Comparison of ENCODE assay signal across 23 cellular contexts in the genomic region with DNA sequence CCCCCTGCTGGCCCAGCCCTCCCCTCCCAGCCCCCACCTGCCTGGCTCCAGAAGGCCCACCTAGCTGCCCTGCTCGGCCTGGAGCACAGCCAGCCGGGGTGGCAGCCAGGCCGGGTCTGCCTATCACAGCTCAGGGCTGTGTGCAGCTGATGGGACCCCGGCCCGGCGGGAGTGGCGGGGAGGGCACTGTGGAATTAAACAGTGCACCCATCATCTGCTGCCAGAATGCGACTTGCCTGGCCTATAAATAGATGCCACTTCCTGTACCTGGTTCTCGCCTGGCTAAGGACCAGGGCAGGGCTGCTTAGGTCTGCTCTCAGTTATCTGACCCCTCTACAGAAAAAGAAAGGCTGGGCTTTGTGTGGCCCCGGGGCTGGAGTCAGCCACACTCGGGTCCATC.
A peak's percentile ranks its signal among the peaks of the same experiment; 100 is the strongest.
DNase-seq lines count a peak whose midpoint lies in the region; ATAC-seq and TF ChIP-seq lines count a peak whose summit lies in the region.
"Had no signal": no experiment of that assay in that cellular context is flagged by ENCODE, and none has a peak within 500 bp of the region (broad histone marks: within the 10 kb centered on the region; RNA-seq: fewer than 3 reads in every experiment).

No MANE protein-coding gene starts in this region.

- no peaks in the 10 kb centered on the region for H3K36me3 ChIP-seq in right atrium auricular region
- H3K36me3 ChIP-seq in osteoblast (ENCODE audit: insufficient read depth, low read length): no peaks in the 10 kb centered on the region
- no peaks in the 10 kb centered on the region for H3K36me3 ChIP-seq in lower lobe of right lung
- H3K36me3 ChIP-seq in breast epithelium: no peaks in the 10 kb centered on the region
- H3K36me3 ChIP-seq: HAP-1, MG63, SJSA1 had no signal

- H3K9me3 ChIP-seq in right atrium auricular region: no peaks in the 10 kb centered on the region
- H3K9me3 ChIP-seq in osteoblast (ENCODE audit: low read depth, low read length): no peaks in the 10 kb centered on the region
- no peaks in the 10 kb centered on the region for H3K9me3 ChIP-seq in lower lobe of right lung
- no peaks in the 10 kb centered on the region for H3K9me3 ChIP-seq in breast epithelium
- H3K9me3 ChIP-seq: Caco-2, HAP-1, MG63, SJSA1 had no signal

- peaks cover 0 to 14% of the 10 kb centered on the region in 2 donors for H3K4me1 ChIP-seq in right atrium auricular region
- H3K4me1 ChIP-seq in osteoblast (ENCODE audit: insufficient read depth, low read length): no peaks in the 10 kb centered on the region
- H3K4me1 ChIP-seq in lower lobe of right lung: peaks cover 7% of the 10 kb centered on the region
- no peaks in the 10 kb centered on the region for H3K4me1 ChIP-seq in breast epithelium
- H3K4me1 ChIP-seq: HAP-1, SJSA1 had no signal

- intact Hi-C loops in Right ventricle myocardium superior (cut with DNase I) (no loop called here), lower lobe of right lung (cut with DNase I) (no loop called here), breast epithelium (cut with DNase I; ENCODE audit: low total_unique reads) (loop anchor here (5.0 kb wide), 1 partner anchor 1479 kb away; no protein-coding TSS in a partner anchor)

- no peaks in the 10 kb centered on the region for H3K36me3 Mint-ChIP-seq in activated T-helper 17 cell treated with anti-CD3 and anti-CD28 coated beads, Interleukin-2, amount 50 U/mL, for 72 hours (ENCODE audit: low read depth)
- H3K36me3 Mint-ChIP-seq: CD14-positive monocyte, IgD-negative memory B cell had no signal

- H3K9me3 Mint-ChIP-seq in activated T-helper 17 cell treated with anti-CD3 and anti-CD28 coated beads, Interleukin-2, amount 50 U/mL, for 72 hours: no peaks in the 10 kb centered on the region
- H3K9me3 Mint-ChIP-seq: CD14-positive monocyte had no signal

- H3K27me3 Mint-ChIP-seq in activated T-helper 17 cell treated with anti-CD3 and anti-CD28 coated beads, Interleukin-2, amount 50 U/mL, for 72 hours: no peaks in the 10 kb centered on the region

- H3K79me2 ChIP-seq in osteoblast (ENCODE audit: insufficient read depth, low read length): no peaks in the 10 kb centered on the region

- H3K4me3 Mint-ChIP-seq in activated T-helper 17 cell treated with anti-CD3 and anti-CD28 coated beads, Interleukin-2, amount 50 U/mL, for 72 hours: no peak overlapping the region
- H3K4me3 Mint-ChIP-seq: CD14-positive monocyte had no signal

- no peaks in the 10 kb centered on the region for H4K20me1 ChIP-seq in osteoblast (ENCODE audit: insufficient read depth, low read length)

- H3K4me3 ChIP-seq in right atrium auricular region: no peak overlapping the region
- no peak overlapping the region for H3K4me3 ChIP-seq in osteoblast (ENCODE audit: insufficient read depth, low read length)
- H3K4me3 ChIP-seq in lower lobe of right lung: no peak overlapping the region
- H3K4me3 ChIP-seq in breast epithelium: no peak overlapping the region
- H3K4me3 ChIP-seq: GM12878, GM23248, HAP-1, MG63, PC-9, SJSA1 had no signal

- no peaks in the 10 kb centered on the region for H3K27me3 ChIP-seq in right atrium auricular region
- H3K27me3 ChIP-seq in osteoblast (ENCODE audit: insufficient read depth, low read length): peaks cover 9% of the 10 kb centered on the region
- peaks cover 6% of the 10 kb centered on the region for H3K27me3 ChIP-seq in lower lobe of right lung (ENCODE audit: low read depth)
- no peaks in the 10 kb centered on the region for H3K27me3 ChIP-seq in breast epithelium
- H3K27me3 ChIP-seq: MG63 had no signal

- TF ChIP-seq CTCF in right atrium auricular region (IDR thresholded peaks at IDR 0.05) (no peak), osteoblast (IDR thresholded peaks at IDR 0.05; ENCODE audit: extremely low read depth, low read depth, low read length) (no peak), lower lobe of right lung (IDR thresholded peaks at IDR 0.05) (no peak), breast epithelium (IDR thresholded peaks at IDR 0.05) (no peak)

- no peak overlapping the region for H3K4me2 ChIP-seq in osteoblast (ENCODE audit: insufficient read depth, low read length)
- H3K4me2 ChIP-seq: PC-9 had no signal

- peaks cover 6% of the 10 kb centered on the region for H3K4me1 Mint-ChIP-seq in activated T-helper 17 cell treated with anti-CD3 and anti-CD28 coated beads, Interleukin-2, amount 50 U/mL, for 72 hours

- TF ChIP-seq POLR2A in breast epithelium (IDR thresholded peaks at IDR 0.05): no peak

- peak; percentile 21 for ATAC-seq in Right ventricle myocardium superior (ENCODE audit: poor library complexity)
- ATAC-seq in activated T-helper 17 cell treated with anti-CD3 and anti-CD28 coated beads, Interleukin-2, amount 50 U/mL, for 72 hours (replicated peaks): peak; percentile 20
- ATAC-seq in lower lobe of right lung: no peak
- ATAC-seq: GM12878 had no signal

- H3K27ac Mint-ChIP-seq in activated T-helper 17 cell treated with anti-CD3 and anti-CD28 coated beads, Interleukin-2, amount 50 U/mL, for 72 hours: peak overlapping the region; percentile 71
- H3K27ac Mint-ChIP-seq: CD14-positive monocyte, IgD-negative memory B cell had no signal

- DNase-seq in Right ventricle myocardium superior (no peak), right atrium auricular region (ENCODE audit: low spot score) (no peak), DMS153 (lab: John Stamatoyannopoulos, UW) (peak; percentile 50), osteoblast (ENCODE audit: insufficient read length, low spot score, missing footprints) (peak; percentile 78), dermis blood vessel endothelial cell (no peak), lower lobe of right lung (no peak), breast epithelium (ENCODE audit: low spot score in 2 of 2) (no peak)
- DNase-seq: Caco-2, GM23248, MG63, NCI-H1092, NCI-H1436 treated with DMSO at 0.1 percent for 48 hours, NCI-H2171 treated with DMSO at 0.1 percent for 48 hours, NCI-H446 treated with DMSO at 0.1 percent for 48 hours, NCI-H774, PC-9, SW 1271 had no signal

- H3K27ac ChIP-seq in right atrium auricular region: no peak overlapping the region
- H3K27ac ChIP-seq in osteoblast (ENCODE audit: low read depth, low read length): no peak overlapping the region
- no peak overlapping the region for H3K27ac ChIP-seq in lower lobe of right lung
- no peak overlapping the region for H3K27ac ChIP-seq in breast epithelium
- H3K27ac ChIP-seq: GM23248, PC-9, SJSA1 had no signal

- no peak overlapping the region for H2AFZ ChIP-seq in osteoblast (ENCODE audit: low read length)
- H2AFZ ChIP-seq: GM23248, PC-9 had no signal

Comparison
In these comparisons a context has a peak if more than half of its experiments do, and no peak if none do; other contexts are left out.
1. ATAC-seq: peak in Right ventricle myocardium superior (single experiment) and activated T-helper 17 cell treated with anti-CD3 and anti-CD28 coated beads, Interleukin-2, amount 50 U/mL, for 72 hours (single experiment); none in lower lobe of right lung (0 of 2).
2. DNase-seq: peak in DMS153 (single experiment) and osteoblast (single experiment); none in Right ventricle myocardium superior (single experiment), right atrium auricular region (single experiment), dermis blood vessel endothelial cell (single experiment), lower lobe of right lung (single experiment) and breast epithelium (0 of 2).